ENCODE assay signal across 8 cellular contexts in genomic region chr21:44926364-44927101, GRCh38. TPM values are rescaled to one million over a fixed set of nuclear protein-coding genes. Genes with fewer than 3 reads are reported as not detected.
DNase-seq lines count a peak whose midpoint lies in the region; FAIRE-seq and TF ChIP-seq lines count a peak whose summit lies in the region.

No MANE protein-coding gene starts in this region.

- H3K27ac Mint-ChIP-seq in T-helper 2 cell treated with Interferon-gamma antibody and Interleukin-4, amounts not matched to agents 5 μg/mL and 100 μg/mL, for 36 hours, result peak overlapping the region; percentile 95

- no peaks in the 10 kb centered on the region for H3K9me3 Mint-ChIP-seq in T-helper 2 cell treated with Interferon-gamma antibody and Interleukin-4, amounts not matched to agents 5 μg/mL and 100 μg/mL, for 36 hours

- H3K36me3 Mint-ChIP-seq in T-helper 2 cell treated with Interferon-gamma antibody and Interleukin-4, amounts not matched to agents 5 μg/mL and 100 μg/mL, for 36 hours (ENCODE audit: low read depth), result peaks cover 4% of the 10 kb centered on the region

- no peak for TF ChIP-seq CTCF in dorsolateral prefrontal cortex (IDR thresholded peaks at IDR 0.05 in 54 of 56, conservative IDR thresholded peaks at IDR 0.05 in 2 of 56; ENCODE audit: low read depth in 1 of 56, partially characterized antibody in 56 of 56)
- no peak for TF ChIP-seq CTCF in coronary artery (IDR thresholded peaks at IDR 0.05)

- in situ Hi-C loops in G401 (cut with HindIII; ENCODE audit: low sequenced_read_pairs), result no loop called here

- DNase-seq in GM19239 (ENCODE audit: insufficient read length, low spot score), result no peak
- peak; percentile 46 for DNase-seq in T-helper 2 cell treated with Interferon-gamma antibody and Interleukin-4, amounts not matched to agents 5 μg/mL and 100 μg/mL, for 36 hours (ENCODE audit: low spot score)
- peak in 3 of 10 donors; percentile 53 to 67 (median 64) for DNase-seq in dorsolateral prefrontal cortex
- peak; percentile 70 for DNase-seq in stimulated activated CD8-positive, alpha-beta memory T cell treated with anti-CD3 and anti-CD28 coated beads, Interleukin-4, amount 100 ng/mL, for 48 hours
- no peak for DNase-seq in G401 (ENCODE audit: low spot score)
- no peak for DNase-seq in urothelium cell line (ENCODE audit: low spot score)
- no peak for DNase-seq in coronary artery (ENCODE audit: low spot score)
- no peak for DNase-seq in NCI-H69 (lab: John Stamatoyannopoulos, UW)

- intact Hi-C loops in dorsolateral prefrontal cortex (cut with DNase I), result no loop called here

- H3K4me1 Mint-ChIP-seq in T-helper 2 cell treated with Interferon-gamma antibody and Interleukin-4, amounts not matched to agents 5 μg/mL and 100 μg/mL, for 36 hours (ENCODE audit: low read depth), result peaks cover 73% of the 10 kb centered on the region

- no peaks in the 10 kb centered on the region for H3K27me3 Mint-ChIP-seq in T-helper 2 cell treated with Interferon-gamma antibody and Interleukin-4, amounts not matched to agents 5 μg/mL and 100 μg/mL, for 36 hours (ENCODE audit: low read depth)

- peaks cover 0 to 67% (median 38%) of the 10 kb centered on the region in 45 donors for H3K27me3 ChIP-seq in dorsolateral prefrontal cortex

- H3K4me3 ChIP-seq in dorsolateral prefrontal cortex (no peak overlapping the region), coronary artery (no peak overlapping the region)

- peak; percentile 90 for FAIRE-seq in GM19239 (lab: Jason Lieb, UNC)
- no peak for FAIRE-seq in urothelium cell line (lab: Jason Lieb, UNC)

- H3K27ac ChIP-seq in dorsolateral prefrontal cortex (peak overlapping the region in 46 of 59 donors; percentile 4 to 78 (median 48)), coronary artery (peak overlapping the region in 1 of 2 donors; percentile 22)

- peak overlapping the region; percentile 90 for H3K4me3 Mint-ChIP-seq in T-helper 2 cell treated with Interferon-gamma antibody and Interleukin-4, amounts not matched to agents 5 μg/mL and 100 μg/mL, for 36 hours

RNA-seq across cellular contexts. Expression of gene ITGB2, which starts 5.8 kb away (rescaled TPM):
- total RNA-seq in dorsolateral prefrontal cortex, result 100 to 1,000 TPM in 1 of 120 experiments, 10 to 100 TPM in 116, 1 to 10 TPM in 3; 8.2 to 105 (median 26.7) TPM
- total RNA-seq in G401 (2014; rRNA removed; shearing (Covaris generic)), result not detected in 2 replicates

RNA-seq across cellular contexts. Expression of gene SLX9, which starts 13.3 kb away (rescaled TPM):
- 10 to 100 TPM; 13.4 to 35.4 (median 23.4) TPM for total RNA-seq in dorsolateral prefrontal cortex
- 48.2 and 77.4 TPM in 2 replicates for total RNA-seq in G401 (2014; rRNA removed; shearing (Covaris generic))

RNA-seq across cellular contexts. Expression of gene PTTG1IP, which starts 53.0 kb away (rescaled TPM):
- 100 to 1,000 TPM in 67 of 120 experiments, 10 to 100 TPM in 53; 59.2 to 243 (median 103) TPM for total RNA-seq in dorsolateral prefrontal cortex
- 172 and 243 TPM in 2 replicates for total RNA-seq in G401 (2014; rRNA removed; shearing (Covaris generic))

Comparison
In these comparisons a context has a peak if more than half of its experiments do, and no peak if none do; other contexts are left out.
1. DNase-seq: peak in T-helper 2 cell treated with Interferon-gamma antibody and Interleukin-4, amounts not matched to agents 5 μg/mL and 100 μg/mL, for 36 hours (single experiment) and stimulated activated CD8-positive, alpha-beta memory T cell treated with anti-CD3 and anti-CD28 coated beads, Interleukin-4, amount 100 ng/mL, for 48 hours (single experiment); none in GM19239 (single experiment), G401 (single experiment), urothelium cell line (single experiment), coronary artery (single experiment) and NCI-H69 (single experiment).